In the genomic region with DNA sequence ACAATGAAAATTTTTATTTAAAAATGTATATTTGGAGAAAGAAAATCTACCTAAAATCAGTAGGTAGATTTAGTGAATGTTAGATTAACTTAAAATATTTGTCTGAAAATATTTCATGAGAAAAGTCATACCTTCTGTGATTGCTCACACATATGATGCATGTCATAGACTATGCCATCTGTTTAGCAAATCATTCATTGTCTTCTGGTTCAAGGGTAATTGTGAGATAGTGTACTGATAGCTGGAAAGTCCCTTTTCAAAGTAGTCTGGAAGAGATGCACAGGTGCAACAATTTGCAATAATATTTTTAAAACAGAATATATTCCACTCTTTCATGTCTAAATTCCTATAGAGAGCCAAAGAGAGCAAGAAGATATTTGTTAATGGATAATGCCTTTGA, we compare ENCODE assay signal across 20 cellular contexts. TPM values are rescaled to one million over a fixed set of nuclear protein-coding genes. Genes with fewer than 3 reads are reported as not detected.
DNase-seq lines count a peak whose midpoint lies in the region; ATAC-seq, FAIRE-seq and TF ChIP-seq lines count a peak whose summit lies in the region.
"Had no signal": no experiment of that assay in that cellular context is flagged by ENCODE, and none has a peak within 500 bp of the region (broad histone marks: within the 10 kb centered on the region; RNA-seq: fewer than 3 reads in every experiment).

No MANE protein-coding gene starts in this region.

- H3K36me3 ChIP-seq in GM12878 (ENCODE audit: control insufficient read depth in 2 of 2, insufficient read depth in 2 of 2, low read length in 1 of 2) (no peaks in the 10 kb centered on the region), thyroid gland (no peaks in the 10 kb centered on the region)

- no peaks in the 10 kb centered on the region for H3K79me2 ChIP-seq in GM12878 (ENCODE audit: control insufficient read depth, insufficient read depth, low read length)

- H2AFZ ChIP-seq in GM12878 (ENCODE audit: control insufficient read depth, low read depth, low read length), result no peak overlapping the region

- H3K27me3 Mint-ChIP-seq in activated CD8-positive, alpha-beta T cell treated with anti-CD3 and anti-CD28 coated beads for 36 hours, result no peaks in the 10 kb centered on the region

- intact Hi-C loops in GM12878 (cut with micrococcal nuclease; ENCODE audit: unreplicated experiment) (no loop called here), thyroid gland (cut with DNase I) (no loop called here)
- intact Hi-C loops in activated CD8-positive, alpha-beta T cell treated with anti-CD3 and anti-CD28 coated beads for 36 hours (cut with micrococcal nuclease), result no loop called here

- no peaks in the 10 kb centered on the region for H3K9me3 Mint-ChIP-seq in activated CD8-positive, alpha-beta T cell treated with anti-CD3 and anti-CD28 coated beads for 36 hours
- H3K9me3 Mint-ChIP-seq: T-helper 1 cell treated with Interleukin-12 subunit alpha and Interleukin-12 subunit beta and Interleukin-4 antibody, amounts not matched to agents 30 μg/mL and 1 μg/mL, for 36 hours had no signal

- H3K4me3 ChIP-seq in GM12878 (no peak overlapping the region), thyroid gland (replicated peaks in 1 of 3) (no peak overlapping the region)
- H3K4me3 ChIP-seq: A549 had no signal

- H3K27ac ChIP-seq in GM12878 (ENCODE audit: control insufficient read depth, insufficient read depth) (no peak overlapping the region), thyroid gland (no peak overlapping the region)
- H3K27ac ChIP-seq: A549, C4-2B had no signal

- no peak overlapping the region for H3K27ac Mint-ChIP-seq in activated CD8-positive, alpha-beta T cell treated with anti-CD3 and anti-CD28 coated beads for 36 hours
- H3K27ac Mint-ChIP-seq: T-helper 1 cell treated with Interleukin-12 subunit alpha and Interleukin-12 subunit beta and Interleukin-4 antibody, amounts not matched to agents 30 μg/mL and 1 μg/mL, for 36 hours had no signal

- TF ChIP-seq RAD21 in GM12878 (IDR thresholded peaks at IDR 0.05; ENCODE audit: insufficient read depth, low read depth, low read length), result no peak

- RAD21 ChIA-PET in GM12878 (lab: Charles Lee; ENCODE audit: unreplicated experiment), result no interaction called here

- SMC1A ChIA-PET in GM12878 (lab: Charles Lee; ENCODE audit: uncharacterized antibody, unreplicated experiment), result interaction anchor here (1.7 kb wide), 1 partner anchor 10 kb away, joined by 4 read pairs; no protein-coding TSS in a partner anchor

- no TSS peak for BruUV-seq in GM12878 (replicated peaks; lab: Mats Ljungman, UMichigan)

- no peaks in the 10 kb centered on the region for H3K36me3 Mint-ChIP-seq in activated CD8-positive, alpha-beta T cell treated with anti-CD3 and anti-CD28 coated beads for 36 hours (ENCODE audit: low read depth)

- TF ChIP-seq POLR2A in GM12878 (IDR thresholded peaks at IDR 0.05; ENCODE audit: low read depth, low read length) (no peak), thyroid gland (IDR thresholded peaks at IDR 0.05) (no peak)

- H3K9ac ChIP-seq in GM12878 (ENCODE audit: control insufficient read depth, insufficient read depth, low read length), result no peak overlapping the region

- no peak for TF ChIP-seq CTCF in GM12878 (IDR thresholded peaks at IDR 0.05 in 2 of 3, conservative IDR thresholded peaks at IDR 0.05 in 1 of 3; ENCODE audit: control insufficient read depth in 2 of 3, extremely low read depth in 1 of 3, insufficient read depth in 1 of 3, low read depth in 3 of 3, low read length in 3 of 3)
- no peak for TF ChIP-seq CTCF in thyroid gland (IDR thresholded peaks at IDR 0.05)
- TF ChIP-seq CTCF in activated CD8-positive, alpha-beta T cell treated with anti-CD3 and anti-CD28 coated beads for 36 hours (IDR thresholded peaks at IDR 0.05), result no peak

- TF ChIP-seq EP300 in GM12878 (IDR thresholded peaks at IDR 0.05; ENCODE audit: borderline replicate concordance in 1 of 2, control insufficient read depth in 1 of 2, low read depth in 2 of 2, low read length in 2 of 2), result no peak

- CTCF ChIA-PET in GM12878 (lab: Yijun Ruan, JAX), result no interaction called here
- CTCF ChIA-PET in activated CD8-positive, alpha-beta T cell treated with anti-CD3 and anti-CD28 coated beads for 36 hours (lab: Charles Lee), result no interaction called here

- H3K4me1 Mint-ChIP-seq in activated CD8-positive, alpha-beta T cell treated with anti-CD3 and anti-CD28 coated beads for 36 hours (ENCODE audit: low read depth), result no peaks in the 10 kb centered on the region

- H3K4me2 ChIP-seq in GM12878 (ENCODE audit: control insufficient read depth, insufficient read depth), result no peak overlapping the region
- H3K4me2 ChIP-seq: A549 had no signal

- H3K4me1 ChIP-seq in GM12878 (ENCODE audit: control insufficient read depth, insufficient read depth, low read length) (no peaks in the 10 kb centered on the region), thyroid gland (peaks cover 6 to 21% of the 10 kb centered on the region in 2 donors)
- H3K4me1 ChIP-seq: A549 had no signal

- in situ Hi-C loops in GM12878 (cut with MboI), result no loop called here

- H3K27me3 ChIP-seq in GM12878 (replicated peaks in 1 of 2; ENCODE audit: control insufficient read depth in 2 of 2, insufficient read depth in 2 of 2, low read length in 1 of 2) (no peaks in the 10 kb centered on the region), thyroid gland (no peaks in the 10 kb centered on the region)

- H3K4me3 Mint-ChIP-seq in activated CD8-positive, alpha-beta T cell treated with anti-CD3 and anti-CD28 coated beads for 36 hours, result no peak overlapping the region
- H3K4me3 Mint-ChIP-seq: T-helper 1 cell treated with Interleukin-12 subunit alpha and Interleukin-12 subunit beta and Interleukin-4 antibody, amounts not matched to agents 30 μg/mL and 1 μg/mL, for 36 hours had no signal

- FAIRE-seq in GM12878 (lab: Jason Lieb, UNC), result no peak
- FAIRE-seq: A549 had no signal

- ATAC-seq in GM18861 (IDR thresholded peaks at IDR 0.05; ENCODE audit: unreplicated experiment) (peak; percentile 94), GM21786 (IDR thresholded peaks at IDR 0.05; ENCODE audit: unreplicated experiment) (peak; percentile 47), HG03354 (IDR thresholded peaks at IDR 0.05; ENCODE audit: poor library complexity, severe bottlenecking, unreplicated experiment) (peak; percentile 89), GM12878 (peak; percentile 42; the same call in 1 of the 3 replicates)
- no peak for ATAC-seq in activated CD8-positive, alpha-beta T cell treated with anti-CD3 and anti-CD28 coated beads for 36 hours
- ATAC-seq: A549, SK-N-SH treated with all-trans-retinoic acid at 6 μM for 48 hours had no signal

- POLR2A ChIA-PET in GM12878 (lab: Charles Lee), result no interaction called here
- POLR2A ChIA-PET in activated CD8-positive, alpha-beta T cell treated with anti-CD3 and anti-CD28 coated beads for 36 hours (lab: Charles Lee), result no interaction called here

- H3K9me3 ChIP-seq in GM12878 (replicated peaks; ENCODE audit: control insufficient read depth, insufficient read depth, low read length), result no peaks in the 10 kb centered on the region
- H3K9me3 ChIP-seq in thyroid gland, result no peaks in the 10 kb centered on the region

- no peaks in the 10 kb centered on the region for H4K20me1 ChIP-seq in GM12878 (ENCODE audit: control insufficient read depth, insufficient read depth)

- no peak for DNase-seq in GM12878 (ENCODE audit: low read depth, low spot score)
- no peak for DNase-seq in T1000 (lab: John Stamatoyannopoulos, UW)
- no peak for DNase-seq in thyroid gland
- DNase-seq in activated CD8-positive, alpha-beta T cell treated with anti-CD3 and anti-CD28 coated beads for 36 hours, result no peak
- DNase-seq in NOMO-1 treated with dmso at 0.1 percent for 144 hours (lab: John Stamatoyannopoulos, UW; ENCODE audit: unreplicated experiment), result no peak
- DNase-seq: DMS153, EL, HCEC 1CT, KBM-7, NCI-H1092 treated with DMSO at 0.1 percent for 48 hours, NCI-H1694 treated with DMSO at 0.1 percent for 48 hours, NCI-H510A, SHP77 had no signal

TF ChIP-seq in GM12878, 131 proteins besides CTCF, POLR2A, EP300 and RAD21 (continues in another document):
- TF ChIP-seq IRF4 (IDR thresholded peaks at IDR 0.05; ENCODE audit: low read depth, low read length) (no peak), TAF1 (IDR thresholded peaks at IDR 0.05; ENCODE audit: borderline replicate concordance, low read depth, low read length) (no peak), ZNF274 (IDR thresholded peaks at IDR 0.05; ENCODE audit: insufficient read depth, insufficient read length) (no peak)

RNA-seq across cellular contexts. Expression of gene RNF217, which starts 21.0 kb away (rescaled TPM):
- total RNA-seq in GM12878 (2013; cell fraction: nucleolus; rRNA removed), result 0.05 and 0.19 TPM in 2 replicates
- total RNA-seq in GM12878 (2014; rRNA removed) (under 0.01 TPM in 2 replicates), GM12878 (2014; rRNA removed; fragmentation: Illumina TruSeq; extraction: Trizol) (under 0.01 and 0.04 TPM in 2 replicates), GM12878 (2021) (0.05 and 0.37 TPM in 2 replicates), thyroid gland (10 to 100 TPM; 29.0 to 53.7 (median 31.0) TPM)
- not detected for polyA plus RNA-seq in GM12878 (2011; ENCODE audit: low read depth)
- polyA plus RNA-seq in GM12878 (2011; rRNA removed) (11.7 and 14.2 TPM in 2 replicates), GM12878 (2014; fragmentation: Illumina TruSeq; extraction: Trizol) (0.10 TPM in 1 of 2 replicates, not detected in the other), GM12878 (2014; fragmentation: Nextera tagmentation; extraction: Ambion mirVana) (under 1 TPM in 1 of 2 experiments, not detected in 1; under 0.01 TPM), GM12878 (2014; rRNA removed) (0.04 and 0.28 TPM in 2 replicates), GM12878 (2016; fragmentation: Nextera tagmentation; extraction: Ambion mirVana) (not detected)
- 5.8 and 5.9 TPM in 2 replicates for polyA plus RNA-seq in GM12878 (2011; cell fraction: cytosol; rRNA removed)
- 24.6 and 24.8 TPM in 2 replicates for polyA plus RNA-seq in GM12878 (2011; cell fraction: nucleus; rRNA removed)
- 0.04 and 0.08 TPM in 2 replicates for polyA plus RNA-seq in GM12878 (2012)
- 23.7 and 29.5 TPM in 2 replicates for polyA minus RNA-seq in GM12878 (2011; rRNA and poly(A)+ RNA removed)
- 9.2 and 15.8 TPM in 2 replicates for polyA minus RNA-seq in GM12878 (2011; cell fraction: cytosol; rRNA and poly(A)+ RNA removed)
- 18.9 and 29.5 TPM in 2 replicates for polyA minus RNA-seq in GM12878 (2011; cell fraction: nucleus; rRNA and poly(A)+ RNA removed)
- total RNA-seq in activated CD8-positive, alpha-beta T cell treated with anti-CD3 and anti-CD28 coated beads for 36 hours, result under 1 TPM; 0.07 to 0.09 TPM

Comparison
In these comparisons a context has a peak if more than half of its experiments do, and no peak if none do; other contexts are left out.
1. RNA of gene RNF217, which starts 21.0 kb away (total RNA-seq): 29.0 to 53.7 TPM in thyroid gland; 0.07 to 0.09 TPM in activated CD8-positive, alpha-beta T cell treated with anti-CD3 and anti-CD28 coated beads for 36 hours and under 0.01 to 0.37 TPM in GM12878; every median in the first group is over 10 times any median in the second.